17 cellular contexts compared by ENCODE assay signal in genomic region chrX:84363674-84364073, GRCh38.
A peak's percentile ranks its signal among the peaks of the same experiment; 100 is the strongest.
DNase-seq lines count a peak whose midpoint lies in the region; ATAC-seq and TF ChIP-seq lines count a peak whose summit lies in the region.
"Had no signal": no experiment of that assay in that cellular context is flagged by ENCODE, and none has a peak within 500 bp of the region (broad histone marks: within the 10 kb centered on the region; RNA-seq: fewer than 3 reads in every experiment).

No MANE protein-coding gene starts in this region.

- DNase-seq in WTC11 (ENCODE audit: low spot score) (no peak), osteocyte (ENCODE audit: extremely low spot score, unreplicated experiment) (no peak), hepatic stellate cell (ENCODE audit: low spot score) (no peak), NCI-H1436 (lab: John Stamatoyannopoulos, UW) (no peak), SHP77 treated with DMSO at 0.1 percent for 48 hours (lab: John Stamatoyannopoulos, UW) (no peak)
- DNase-seq: activated CD4-positive, alpha-beta T cell treated with anti-CD3 and anti-CD28 coated beads for 4 hours; COR-L47; endodermal cell; NCI-H187; small intestine; T-cell; testis had no signal

- H3K9me3 Mint-ChIP-seq in WTC11, result peaks cover 6% of the 10 kb centered on the region; the same call in 1 of the 2 replicates
- peaks cover 21% of the 10 kb centered on the region for H3K9me3 Mint-ChIP-seq in osteocyte (ENCODE audit: unreplicated experiment)
- H3K9me3 Mint-ChIP-seq: activated T-helper 1 cell treated with anti-CD3 and anti-CD28 coated beads, Interleukin-12 subunit alpha, Interleukin-12 subunit beta, Interleukin-2, Interleukin-4 antibody, amounts not matched to agents 30 ng/mL and 10 ng/mL and 1 ng/mL, durations not matched to agents 14 hours and 24 hours and 36 hours; IgD-negative memory B cell had no signal

- CTCF ChIA-PET in WTC11 (lab: Charles Lee), result interaction anchor here (1.0 kb wide), 1 partner anchor 24 kb away, joined by 4 read pairs; no protein-coding TSS in a partner anchor

- ATAC-seq in GM21360 (IDR thresholded peaks at IDR 0.05; ENCODE audit: unreplicated experiment), result peak; percentile 83
- peak; percentile 63 for ATAC-seq in HG03432 (IDR thresholded peaks at IDR 0.05; ENCODE audit: unreplicated experiment)
- ATAC-seq in WTC11, result no peak
- ATAC-seq: T-cell had no signal

- TF ChIP-seq CTCF in WTC11 (IDR thresholded peaks at IDR 0.05) (no peak), osteocyte (IDR thresholded peaks at IDR 0.05) (no peak)

- POLR2A ChIA-PET in WTC11 (lab: Charles Lee), result no interaction called here

- peaks cover 4% of the 10 kb centered on the region; the same call in 1 of the 2 replicates for H3K36me3 Mint-ChIP-seq in WTC11
- no peaks in the 10 kb centered on the region for H3K36me3 Mint-ChIP-seq in osteocyte (ENCODE audit: unreplicated experiment)
- H3K36me3 Mint-ChIP-seq: IgD-negative memory B cell, T-cell had no signal

- H3K27ac Mint-ChIP-seq in WTC11 (peak overlapping the region; percentile 82), osteocyte (ENCODE audit: unreplicated experiment) (peak overlapping the region; percentile 10)
- H3K27ac Mint-ChIP-seq: activated T-helper 1 cell treated with anti-CD3 and anti-CD28 coated beads, Interleukin-12 subunit alpha, Interleukin-12 subunit beta, Interleukin-2, Interleukin-4 antibody, amounts not matched to agents 30 ng/mL and 10 ng/mL and 1 ng/mL, durations not matched to agents 14 hours and 24 hours and 36 hours; endodermal cell; IgD-negative memory B cell; nephron; T-cell had no signal

- H3K27me3 Mint-ChIP-seq in WTC11 (ENCODE audit: low read depth), result no peaks in the 10 kb centered on the region
- no peaks in the 10 kb centered on the region for H3K27me3 Mint-ChIP-seq in osteocyte (ENCODE audit: unreplicated experiment)
- H3K27me3 Mint-ChIP-seq: IgD-negative memory B cell had no signal

- H3K4me3 Mint-ChIP-seq in WTC11 (no peak overlapping the region), osteocyte (ENCODE audit: unreplicated experiment) (peak overlapping the region; percentile 22)
- H3K4me3 Mint-ChIP-seq: activated T-helper 1 cell treated with anti-CD3 and anti-CD28 coated beads, Interleukin-12 subunit alpha, Interleukin-12 subunit beta, Interleukin-2, Interleukin-4 antibody, amounts not matched to agents 30 ng/mL and 10 ng/mL and 1 ng/mL, durations not matched to agents 14 hours and 24 hours and 36 hours; endodermal cell; IgD-negative memory B cell; nephron; T-cell had no signal

- H3K4me1 Mint-ChIP-seq in WTC11 (peaks cover 18% of the 10 kb centered on the region), osteocyte (ENCODE audit: unreplicated experiment) (peaks cover 13% of the 10 kb centered on the region)
- H3K4me1 Mint-ChIP-seq: endodermal cell, IgD-negative memory B cell, nephron, T-cell had no signal

TF ChIP-seq in WTC11, 78 proteins besides CTCF, POLR2A, EP300 and RAD21:
- no peak for TF ChIP-seq NFYB (CRISPR knock-in tag; conservative IDR thresholded peaks at IDR 0.05; ENCODE audit: low read depth)
- no peak for TF ChIP-seq CBFB (CRISPR knock-in tag; IDR thresholded peaks at IDR 0.05; ENCODE audit: low read depth)
- TF ChIP-seq ZSCAN18 (CRISPR knock-in tag; IDR thresholded peaks at IDR 0.05), result no peak
- TF ChIP-seq JAZF1 (CRISPR knock-in tag; IDR thresholded peaks at IDR 0.05), result no peak
- TF ChIP-seq E2F4 (CRISPR knock-in tag; IDR thresholded peaks at IDR 0.05; ENCODE audit: borderline replicate concordance, low read depth), result no peak
- no peak for TF ChIP-seq GRHL2 (CRISPR knock-in tag; IDR thresholded peaks at IDR 0.05; ENCODE audit: insufficient replicate concordance, severe bottlenecking)
- TF ChIP-seq ELF4 (CRISPR knock-in tag; IDR thresholded peaks at IDR 0.05; ENCODE audit: low read depth), result no peak
- TF ChIP-seq NFE2L1 (CRISPR knock-in tag; IDR thresholded peaks at IDR 0.05), result no peak
- no peak for TF ChIP-seq PRRX2 (CRISPR knock-in tag; IDR thresholded peaks at IDR 0.05)
- TF ChIP-seq ZNF396 (CRISPR knock-in tag; IDR thresholded peaks at IDR 0.05; ENCODE audit: borderline replicate concordance), result no peak
- TF ChIP-seq GABPB1 (CRISPR knock-in tag; IDR thresholded peaks at IDR 0.05), result no peak
- no peak for TF ChIP-seq MYBL2 (CRISPR knock-in tag; IDR thresholded peaks at IDR 0.05)
- no peak for TF ChIP-seq ZNF138 (CRISPR knock-in tag; conservative IDR thresholded peaks at IDR 0.05)
- no peak for TF ChIP-seq ATF1 (CRISPR knock-in tag; IDR thresholded peaks at IDR 0.05)
- TF ChIP-seq EMX1 (CRISPR knock-in tag; IDR thresholded peaks at IDR 0.05), result no peak
- TF ChIP-seq ATF6 (CRISPR knock-in tag; IDR thresholded peaks at IDR 0.05), result no peak
- TF ChIP-seq CREM (CRISPR knock-in tag; IDR thresholded peaks at IDR 0.05), result no peak
- TF ChIP-seq, protein P1, sequence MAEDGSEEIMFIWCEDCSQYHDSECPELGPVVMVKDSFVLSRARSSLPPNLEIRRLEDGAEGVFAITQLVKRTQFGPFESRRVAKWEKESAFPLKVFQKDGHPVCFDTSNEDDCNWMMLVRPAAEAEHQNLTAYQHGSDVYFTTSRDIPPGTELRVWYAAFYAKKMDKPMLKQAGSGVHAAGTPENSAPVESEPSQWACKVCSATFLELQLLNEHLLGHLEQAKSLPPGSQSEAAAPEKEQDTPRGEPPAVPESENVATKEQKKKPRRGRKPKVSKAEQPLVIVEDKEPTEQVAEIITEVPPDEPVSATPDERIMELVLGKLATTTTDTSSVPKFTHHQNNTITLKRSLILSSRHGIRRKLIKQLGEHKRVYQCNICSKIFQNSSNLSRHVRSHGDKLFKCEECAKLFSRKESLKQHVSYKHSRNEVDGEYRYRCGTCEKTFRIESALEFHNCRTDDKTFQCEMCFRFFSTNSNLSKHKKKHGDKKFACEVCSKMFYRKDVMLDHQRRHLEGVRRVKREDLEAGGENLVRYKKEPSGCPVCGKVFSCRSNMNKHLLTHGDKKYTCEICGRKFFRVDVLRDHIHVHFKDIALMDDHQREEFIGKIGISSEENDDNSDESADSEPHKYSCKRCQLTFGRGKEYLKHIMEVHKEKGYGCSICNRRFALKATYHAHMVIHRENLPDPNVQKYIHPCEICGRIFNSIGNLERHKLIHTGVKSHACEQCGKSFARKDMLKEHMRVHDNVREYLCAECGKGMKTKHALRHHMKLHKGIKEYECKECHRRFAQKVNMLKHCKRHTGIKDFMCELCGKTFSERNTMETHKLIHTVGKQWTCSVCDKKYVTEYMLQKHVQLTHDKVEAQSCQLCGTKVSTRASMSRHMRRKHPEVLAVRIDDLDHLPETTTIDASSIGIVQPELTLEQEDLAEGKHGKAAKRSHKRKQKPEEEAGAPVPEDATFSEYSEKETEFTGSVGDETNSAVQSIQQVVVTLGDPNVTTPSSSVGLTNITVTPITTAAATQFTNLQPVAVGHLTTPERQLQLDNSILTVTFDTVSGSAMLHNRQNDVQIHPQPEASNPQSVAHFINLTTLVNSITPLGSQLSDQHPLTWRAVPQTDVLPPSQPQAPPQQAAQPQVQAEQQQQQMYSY (CRISPR knock-in tag; IDR thresholded peaks at IDR 0.05), result no peak
